ENCODE assay signal across 15 cellular contexts in the genomic region with DNA sequence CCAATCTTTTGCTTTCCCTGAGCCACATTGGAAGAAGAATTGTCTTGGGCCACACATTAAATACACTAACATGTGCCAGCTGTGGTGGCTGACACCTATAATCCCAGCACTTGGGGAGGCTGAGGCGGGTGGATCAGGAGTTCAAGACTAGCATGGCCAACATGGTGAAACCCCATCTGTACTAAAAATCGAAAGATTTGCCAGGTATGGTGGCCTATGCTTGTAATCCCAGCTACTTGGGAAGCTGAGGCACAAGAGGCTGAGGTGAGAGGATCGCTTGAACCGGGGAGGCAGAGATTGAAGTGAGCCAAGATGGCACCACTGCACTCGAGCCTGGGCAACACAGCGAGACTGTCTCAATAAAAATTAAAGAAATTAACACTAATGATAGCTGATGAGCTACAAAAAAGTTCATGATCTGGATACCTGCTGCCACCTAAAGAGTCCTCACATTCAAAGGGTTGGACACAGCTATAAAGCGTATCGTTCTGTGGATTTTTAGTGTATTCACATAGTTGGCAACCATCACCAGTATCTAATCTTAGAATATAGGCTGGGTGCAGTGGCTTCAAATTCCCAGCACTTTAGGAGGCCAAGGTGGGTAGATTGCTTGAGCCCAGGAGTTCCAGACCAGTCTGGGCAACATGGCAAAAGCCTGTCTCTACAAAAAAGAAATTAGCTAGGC. TPM values are rescaled to one million over a fixed set of nuclear protein-coding genes. Genes with fewer than 3 reads are reported as not detected.
DNase-seq lines count a peak whose midpoint lies in the region; TF ChIP-seq lines count a peak whose summit lies in the region.
"Had no signal": no experiment of that assay in that cellular context is flagged by ENCODE, and none has a peak within 500 bp of the region (broad histone marks: within the 10 kb centered on the region; RNA-seq: fewer than 3 reads in every experiment).

No MANE protein-coding gene starts in this region.

- H3K27me3 Mint-ChIP-seq in activated naive CD4-positive, alpha-beta T cell treated with anti-CD3 and anti-CD28 coated beads, Interleukin-2, amount 10 ng/mL, durations not matched to agents 7 days and 5 days, result peaks cover 12% of the 10 kb centered on the region
- no peaks in the 10 kb centered on the region for H3K27me3 Mint-ChIP-seq in activated naive CD4-positive, alpha-beta T cell treated with anti-CD3 and anti-CD28 coated beads for 36 hours (ENCODE audit: low read depth)
- no peaks in the 10 kb centered on the region for H3K27me3 Mint-ChIP-seq in activated T-helper 2 cell treated with anti-CD3 and anti-CD28 coated beads, Interferon-gamma antibody, Interleukin-2, Interleukin-4, amounts not matched to agents 10 μg/mL and 5 μg/mL and 100 μg/mL, durations not matched to agents 14 hours and 24 hours and 36 hours (ENCODE audit: low read depth)

- no peaks in the 10 kb centered on the region for H3K9me3 Mint-ChIP-seq in activated naive CD4-positive, alpha-beta T cell treated with anti-CD3 and anti-CD28 coated beads, Interleukin-2, amount 10 ng/mL, durations not matched to agents 7 days and 5 days
- no peaks in the 10 kb centered on the region for H3K9me3 Mint-ChIP-seq in activated naive CD4-positive, alpha-beta T cell treated with anti-CD3 and anti-CD28 coated beads for 36 hours
- H3K9me3 Mint-ChIP-seq in activated T-helper 2 cell treated with anti-CD3 and anti-CD28 coated beads, Interferon-gamma antibody, Interleukin-2, Interleukin-4, amounts not matched to agents 10 μg/mL and 5 μg/mL and 100 μg/mL, durations not matched to agents 14 hours and 24 hours and 36 hours, result peaks cover 5% of the 10 kb centered on the region

- H3K36me3 Mint-ChIP-seq in activated naive CD4-positive, alpha-beta T cell treated with anti-CD3 and anti-CD28 coated beads, Interleukin-2, amount 10 ng/mL, durations not matched to agents 7 days and 5 days, result peaks cover 33% of the 10 kb centered on the region
- H3K36me3 Mint-ChIP-seq in activated naive CD4-positive, alpha-beta T cell treated with anti-CD3 and anti-CD28 coated beads for 36 hours (ENCODE audit: low read depth), result peaks cover 25% of the 10 kb centered on the region
- peaks cover 39% of the 10 kb centered on the region for H3K36me3 Mint-ChIP-seq in activated T-helper 2 cell treated with anti-CD3 and anti-CD28 coated beads, Interferon-gamma antibody, Interleukin-2, Interleukin-4, amounts not matched to agents 10 μg/mL and 5 μg/mL and 100 μg/mL, durations not matched to agents 14 hours and 24 hours and 36 hours (ENCODE audit: low read depth)

- H3K9me3 ChIP-seq in neutrophil, result no peaks in the 10 kb centered on the region
- H3K9me3 ChIP-seq: breast epithelium, Peyer's patch had no signal

- TF ChIP-seq CTCF in neutrophil (IDR thresholded peaks at IDR 0.05), result no peak

- intact Hi-C loops in activated naive CD4-positive, alpha-beta T cell treated with anti-CD3 and anti-CD28 coated beads for 36 hours (cut with micrococcal nuclease), result no loop called here
- intact Hi-C loops in activated T-helper 2 cell treated with anti-CD3 and anti-CD28 coated beads, Interferon-gamma antibody, Interleukin-2, Interleukin-4, amounts not matched to agents 10 μg/mL and 5 μg/mL and 100 μg/mL, durations not matched to agents 14 hours and 24 hours and 36 hours (cut with micrococcal nuclease), result no loop called here

- peak overlapping the region; percentile 13 for H3K27ac ChIP-seq in neutrophil
- H3K27ac ChIP-seq: breast epithelium, C4-2B, parathyroid adenoma had no signal

- H3K36me3 ChIP-seq in neutrophil, result peaks cover 54% of the 10 kb centered on the region
- H3K36me3 ChIP-seq: breast epithelium had no signal

- H3K4me1 Mint-ChIP-seq in activated naive CD4-positive, alpha-beta T cell treated with anti-CD3 and anti-CD28 coated beads, Interleukin-2, amount 10 ng/mL, durations not matched to agents 7 days and 5 days, result peaks cover 22% of the 10 kb centered on the region
- H3K4me1 Mint-ChIP-seq in activated naive CD4-positive, alpha-beta T cell treated with anti-CD3 and anti-CD28 coated beads for 36 hours (ENCODE audit: low read depth), result peaks cover 2% of the 10 kb centered on the region
- H3K4me1 Mint-ChIP-seq in activated T-helper 2 cell treated with anti-CD3 and anti-CD28 coated beads, Interferon-gamma antibody, Interleukin-2, Interleukin-4, amounts not matched to agents 10 μg/mL and 5 μg/mL and 100 μg/mL, durations not matched to agents 14 hours and 24 hours and 36 hours (ENCODE audit: low read depth), result peaks cover 11% of the 10 kb centered on the region

- H3K4me3 Mint-ChIP-seq in activated naive CD4-positive, alpha-beta T cell treated with anti-CD3 and anti-CD28 coated beads, Interleukin-2, amount 10 ng/mL, durations not matched to agents 7 days and 5 days, result no peak overlapping the region
- H3K4me3 Mint-ChIP-seq in activated naive CD4-positive, alpha-beta T cell treated with anti-CD3 and anti-CD28 coated beads for 36 hours, result no peak overlapping the region
- no peak overlapping the region for H3K4me3 Mint-ChIP-seq in activated T-helper 2 cell treated with anti-CD3 and anti-CD28 coated beads, Interferon-gamma antibody, Interleukin-2, Interleukin-4, amounts not matched to agents 10 μg/mL and 5 μg/mL and 100 μg/mL, durations not matched to agents 14 hours and 24 hours and 36 hours (ENCODE audit: low read depth)

- H3K27me3 ChIP-seq in neutrophil, result no peaks in the 10 kb centered on the region
- H3K27me3 ChIP-seq: breast epithelium, Peyer's patch had no signal

- no peak overlapping the region for H3K4me3 ChIP-seq in neutrophil (ENCODE audit: low read depth in 1 of 2, low read length in 1 of 2)
- H3K4me3 ChIP-seq: breast epithelium, Peyer's patch had no signal

- DNase-seq in activated naive CD4-positive, alpha-beta T cell treated with anti-CD3 and anti-CD28 coated beads, Interleukin-2, amount 10 ng/mL, durations not matched to agents 7 days and 5 days, result no peak
- DNase-seq in activated naive CD4-positive, alpha-beta T cell treated with anti-CD3 and anti-CD28 coated beads for 36 hours, result no peak
- DNase-seq in HK-2 (ENCODE audit: unreplicated experiment) (peak; percentile 48), NOMO-1 (lab: John Stamatoyannopoulos, UW; ENCODE audit: unreplicated experiment in 2 of 2) (no peak), NCI-H146 (lab: John Stamatoyannopoulos, UW) (no peak), NOMO-1 treated with dmso at 0.1 percent for 144 hours (lab: John Stamatoyannopoulos, UW; ENCODE audit: unreplicated experiment) (no peak)
- DNase-seq in activated T-helper 2 cell treated with anti-CD3 and anti-CD28 coated beads, Interferon-gamma antibody, Interleukin-2, Interleukin-4, amounts not matched to agents 10 μg/mL and 5 μg/mL and 100 μg/mL, durations not matched to agents 14 hours and 24 hours and 36 hours (ENCODE audit: low spot score), result no peak
- DNase-seq: hippocampal formation; Peyer's patch; stimulated activated CD4-positive, alpha-beta T cell treated with anti-CD3 and anti-CD28 coated beads, Interleukin-4, amount 100 ng/mL, for 1 hour had no signal

- peak overlapping the region; percentile 52 for H3K27ac Mint-ChIP-seq in activated naive CD4-positive, alpha-beta T cell treated with anti-CD3 and anti-CD28 coated beads, Interleukin-2, amount 10 ng/mL, durations not matched to agents 7 days and 5 days
- no peak overlapping the region for H3K27ac Mint-ChIP-seq in activated naive CD4-positive, alpha-beta T cell treated with anti-CD3 and anti-CD28 coated beads for 36 hours
- peak overlapping the region; percentile 35 for H3K27ac Mint-ChIP-seq in activated T-helper 2 cell treated with anti-CD3 and anti-CD28 coated beads, Interferon-gamma antibody, Interleukin-2, Interleukin-4, amounts not matched to agents 10 μg/mL and 5 μg/mL and 100 μg/mL, durations not matched to agents 14 hours and 24 hours and 36 hours

- CTCF ChIA-PET in activated naive CD4-positive, alpha-beta T cell treated with anti-CD3 and anti-CD28 coated beads, Interleukin-2, amount 10 ng/mL, durations not matched to agents 7 days and 5 days (lab: Charles Lee), result no interaction called here
- CTCF ChIA-PET in activated naive CD4-positive, alpha-beta T cell treated with anti-CD3 and anti-CD28 coated beads for 36 hours (lab: Charles Lee), result interaction anchor here (1.3 to 4.7 kb wide), 2 partner anchors 13 to 165 kb away, joined by 3 to 16 read pairs; a partner anchor contains a TSS

- peaks cover 0 to 5% of the 10 kb centered on the region in 2 experiments for H3K4me1 ChIP-seq in neutrophil (ENCODE audit: control insufficient read depth in 1 of 2, insufficient read depth in 1 of 2, low read depth in 1 of 2, low read length in 1 of 2)
- H3K4me1 ChIP-seq: breast epithelium, parathyroid adenoma had no signal

RNA-seq across cellular contexts. Expression of a gene that starts 3.4 kb away (rescaled TPM):
- total RNA-seq in activated naive CD4-positive, alpha-beta T cell treated with anti-CD3 and anti-CD28 coated beads for 36 hours, result not detected
- total RNA-seq in activated T-helper 2 cell treated with anti-CD3 and anti-CD28 coated beads, Interferon-gamma antibody, Interleukin-2, Interleukin-4, amounts not matched to agents 10 μg/mL and 5 μg/mL and 100 μg/mL, durations not matched to agents 14 hours and 24 hours and 36 hours, result not detected in 2 replicates
- total RNA-seq: breast epithelium, epithelial cell of proximal tubule, Peyer's patch had no signal

RNA-seq across cellular contexts. Expression of a gene that starts 14.3 kb away (rescaled TPM):
- 1,000 to 10,000 TPM; 1,317 to 1,360 TPM for total RNA-seq in activated naive CD4-positive, alpha-beta T cell treated with anti-CD3 and anti-CD28 coated beads for 36 hours
- total RNA-seq in activated T-helper 2 cell treated with anti-CD3 and anti-CD28 coated beads, Interferon-gamma antibody, Interleukin-2, Interleukin-4, amounts not matched to agents 10 μg/mL and 5 μg/mL and 100 μg/mL, durations not matched to agents 14 hours and 24 hours and 36 hours, result 1,864 and 1,905 TPM in 2 replicates

RNA-seq across cellular contexts. Expression of a gene that starts 47.0 kb away (rescaled TPM):
- total RNA-seq in activated naive CD4-positive, alpha-beta T cell treated with anti-CD3 and anti-CD28 coated beads for 36 hours, result under 1 TPM; 0.12 to 0.19 TPM
- total RNA-seq in activated T-helper 2 cell treated with anti-CD3 and anti-CD28 coated beads, Interferon-gamma antibody, Interleukin-2, Interleukin-4, amounts not matched to agents 10 μg/mL and 5 μg/mL and 100 μg/mL, durations not matched to agents 14 hours and 24 hours and 36 hours, result not detected in 2 replicates
- total RNA-seq: breast epithelium, epithelial cell of proximal tubule, Peyer's patch had no signal
